14 cellular contexts compared by ENCODE assay signal in genomic region chr22:17117400-17117799, GRCh38. TPM values are rescaled to one million over a fixed set of nuclear protein-coding genes. Genes with fewer than 3 reads are reported as not detected.
DNase-seq lines count a peak whose midpoint lies in the region; ATAC-seq and TF ChIP-seq lines count a peak whose summit lies in the region.
"Had no signal": no experiment of that assay in that cellular context is flagged by ENCODE, and none has a peak within 500 bp of the region (broad histone marks: within the 10 kb centered on the region; RNA-seq: fewer than 3 reads in every experiment).

No MANE protein-coding gene starts in this region.

- peak overlapping the region; percentile 24; the same call in 1 of the 2 replicates for H3K4me3 ChIP-seq in iPS-18c (ENCODE audit: insufficient read depth, low read depth, low read length)
- H3K4me3 ChIP-seq: adrenal gland had no signal

- no peaks in the 10 kb centered on the region for H3K9me3 ChIP-seq in iPS-18c (ENCODE audit: control insufficient read depth, insufficient read depth, low read length)
- H3K9me3 ChIP-seq: adrenal gland had no signal

- H3K36me3 Mint-ChIP-seq in activated CD4-positive, alpha-beta memory T cell treated with anti-CD3 and anti-CD28 coated beads for 36 hours: no peaks in the 10 kb centered on the region
- no peaks in the 10 kb centered on the region for H3K36me3 Mint-ChIP-seq in type B pancreatic cell
- H3K36me3 Mint-ChIP-seq: stimulated activated memory B cell treated with anti-CD40 and anti-IgM and Interleukin-4, amounts not matched to agents 10 μg/mL and 1 μg/mL and 100 μg/mL, for 72 hours had no signal

- no peak overlapping the region for H3K4me3 Mint-ChIP-seq in activated CD4-positive, alpha-beta memory T cell treated with anti-CD3 and anti-CD28 coated beads for 36 hours
- peak overlapping the region; percentile 52 for H3K4me3 Mint-ChIP-seq in type B pancreatic cell

- peaks cover 44% of the 10 kb centered on the region for H3K4me1 Mint-ChIP-seq in activated CD4-positive, alpha-beta memory T cell treated with anti-CD3 and anti-CD28 coated beads for 36 hours (ENCODE audit: low read depth)
- no peaks in the 10 kb centered on the region for H3K4me1 Mint-ChIP-seq in type B pancreatic cell (ENCODE audit: unreplicated experiment)

- no peak for TF ChIP-seq CTCF in type B pancreatic cell (conservative IDR thresholded peaks at IDR 0.05)

- intact Hi-C loops in Right ventricle myocardium inferior (cut with DNase I): no loop called here
- intact Hi-C loops in left ventricle myocardium superior (cut with micrococcal nuclease): no loop called here
- intact Hi-C loops in activated CD4-positive, alpha-beta memory T cell treated with anti-CD3 and anti-CD28 coated beads for 36 hours (cut with micrococcal nuclease): loop anchor here (2.0 to 5.0 kb wide), 3 partner anchors 31 to 55 kb away; no protein-coding TSS in a partner anchor

- POLR2A ChIA-PET in activated CD4-positive, alpha-beta memory T cell treated with anti-CD3 and anti-CD28 coated beads for 36 hours (lab: Charles Lee): no interaction called here

- H3K27ac Mint-ChIP-seq in activated CD4-positive, alpha-beta memory T cell treated with anti-CD3 and anti-CD28 coated beads for 36 hours: peak overlapping the region; percentile 35
- no peak overlapping the region for H3K27ac Mint-ChIP-seq in type B pancreatic cell

- CTCF ChIA-PET in activated CD4-positive, alpha-beta memory T cell treated with anti-CD3 and anti-CD28 coated beads for 36 hours (lab: Charles Lee): interaction anchor here (1.2 to 3.7 kb wide), 3 partner anchors 10 to 384 kb away, joined by 3 to 18 read pairs (median 6); no protein-coding TSS in a partner anchor

- H3K27me3 Mint-ChIP-seq in activated CD4-positive, alpha-beta memory T cell treated with anti-CD3 and anti-CD28 coated beads for 36 hours: peaks cover 10% of the 10 kb centered on the region
- peaks cover 43% of the 10 kb centered on the region for H3K27me3 Mint-ChIP-seq in type B pancreatic cell

- no peaks in the 10 kb centered on the region for H3K9me3 Mint-ChIP-seq in activated CD4-positive, alpha-beta memory T cell treated with anti-CD3 and anti-CD28 coated beads for 36 hours
- H3K9me3 Mint-ChIP-seq in type B pancreatic cell: no peaks in the 10 kb centered on the region
- H3K9me3 Mint-ChIP-seq: stimulated activated memory B cell treated with anti-CD40 and anti-IgM and Interleukin-4, amounts not matched to agents 10 μg/mL and 1 μg/mL and 100 μg/mL, for 72 hours had no signal

- ATAC-seq in Right ventricle myocardium inferior (no peak), left ventricle myocardium superior (no peak), HG03469 (IDR thresholded peaks at IDR 0.05; ENCODE audit: unreplicated experiment) (no peak), HG02588 (IDR thresholded peaks at IDR 0.05; ENCODE audit: unreplicated experiment) (no peak)
- ATAC-seq: SK-N-SH treated with all-trans-retinoic acid at 6 μM for 48 hours had no signal

- DNase-seq in Right ventricle myocardium inferior (ENCODE audit: missing footprints) (peak; percentile 71), left ventricle myocardium superior (no peak), type B pancreatic cell (ENCODE audit: extremely low spot score, unreplicated experiment) (no peak), A172 (ENCODE audit: low spot score) (no peak)
- DNase-seq in activated CD4-positive, alpha-beta memory T cell treated with anti-CD3 and anti-CD28 coated beads for 36 hours: no peak
- DNase-seq: activated CD4-positive, alpha-beta T cell treated with anti-CD3 and anti-CD28 coated beads, Interleukin-2, amount 50 U/mL, for 1 hour; adrenal gland; H7; stimulated activated CD4-positive, alpha-beta T cell treated with anti-CD3 and anti-CD28 coated beads, Interleukin-2, amount 100 ng/mL, for 48 hours had no signal

RNA-seq across cellular contexts. Expression of gene TMEM121B, which starts 3.8 kb away (rescaled TPM):
- total RNA-seq in Right ventricle myocardium inferior: 2.2 TPM
- total RNA-seq in left ventricle myocardium superior: 1.7 TPM
- total RNA-seq in activated CD4-positive, alpha-beta memory T cell treated with anti-CD3 and anti-CD28 coated beads for 36 hours: under 1 TPM in 1 of 2 experiments, not detected in 1; 0.10 TPM
- 2.9 TPM in 2 replicates for total RNA-seq in type B pancreatic cell (ENCODE audit: low replicate concordance)
- 0.05 and 0.24 TPM in 2 replicates for total RNA-seq in A172 (2014; rRNA removed; shearing (Covaris generic))

RNA-seq across cellular contexts. Expression of gene IL17RA, which starts 32.6 kb away (rescaled TPM):
- 10.9 TPM for total RNA-seq in Right ventricle myocardium inferior
- 10.1 TPM for total RNA-seq in left ventricle myocardium superior
- 10 to 100 TPM; 12.5 to 14.7 TPM for total RNA-seq in activated CD4-positive, alpha-beta memory T cell treated with anti-CD3 and anti-CD28 coated beads for 36 hours
- 8.0 and 10.8 TPM in 2 replicates for total RNA-seq in type B pancreatic cell (ENCODE audit: low replicate concordance)
- total RNA-seq in A172 (2014; rRNA removed; shearing (Covaris generic)): 4.7 and 5.2 TPM in 2 replicates

RNA-seq across cellular contexts. Expression of gene HDHD5, which starts 41.7 kb away (rescaled TPM):
- total RNA-seq in Right ventricle myocardium inferior: 58.9 TPM
- total RNA-seq in left ventricle myocardium superior: 63.8 TPM
- total RNA-seq in activated CD4-positive, alpha-beta memory T cell treated with anti-CD3 and anti-CD28 coated beads for 36 hours: 10 to 100 TPM; 42.2 to 42.9 TPM
- total RNA-seq in type B pancreatic cell (ENCODE audit: low replicate concordance): 25.3 and 40.1 TPM in 2 replicates
- total RNA-seq in A172 (2014; rRNA removed; shearing (Covaris generic)): 24.7 and 29.2 TPM in 2 replicates
